In genomic region chr5:110038297-110038997, GRCh38 we compare ENCODE assay signal across 23 cellular contexts.
DNase-seq lines count a peak whose midpoint lies in the region; ATAC-seq and TF ChIP-seq lines count a peak whose summit lies in the region.
"Had no signal": no experiment of that assay in that cellular context is flagged by ENCODE, and none has a peak within 500 bp of the region (broad histone marks: within the 10 kb centered on the region; RNA-seq: fewer than 3 reads in every experiment).

No MANE protein-coding gene starts in this region.

- WGBS in aorta, 2 donors, result 6 to 7% methylated on average over 4 of the region's 4 CpGs

- H3K27ac ChIP-seq in aorta (ENCODE audit: low read depth in 1 of 2, low read length in 2 of 2), result peak overlapping the region in 1 of 2 donors; percentile 84
- H3K27ac ChIP-seq: BLaER1 treated with 17β-estradiol and CSF1 and Interleukin-3, amounts not matched to agents 10 nM and 100 nM; lower lobe of right lung; pancreas; spleen; upper lobe of left lung; WERI-Rb-1 had no signal

- H3K4me3 ChIP-seq in astrocyte of the cerebellum (ENCODE audit: low read depth, low read length) (no peak overlapping the region), fibroblast of the aortic adventitia (ENCODE audit: low read depth, low read length) (no peak overlapping the region), aorta (ENCODE audit: low read length in 2 of 2) (no peak overlapping the region)
- H3K4me3 ChIP-seq: BLaER1 treated with 17β-estradiol and CSF1 and Interleukin-3, amounts not matched to agents 10 nM and 100 nM; lower lobe of right lung; pancreas; spleen; upper lobe of left lung had no signal

- no peaks in the 10 kb centered on the region for H3K27me3 ChIP-seq in aorta (ENCODE audit: control insufficient read depth in 1 of 2, insufficient read depth in 2 of 2, low read length in 1 of 2)
- H3K27me3 ChIP-seq: BLaER1 treated with 17β-estradiol and CSF1 and Interleukin-3, amounts not matched to agents 10 nM and 100 nM; pancreas; spleen; upper lobe of left lung had no signal

- H3K4me1 ChIP-seq in aorta (ENCODE audit: control insufficient read depth in 1 of 2, insufficient read depth in 2 of 2, low read length in 2 of 2), result peaks cover 0 to 7% of the 10 kb centered on the region in 2 donors
- H3K4me1 ChIP-seq: BLaER1 treated with 17β-estradiol and CSF1 and Interleukin-3, amounts not matched to agents 10 nM and 100 nM; lower lobe of right lung; pancreas; spleen; upper lobe of left lung had no signal

- no peaks in the 10 kb centered on the region for H3K36me3 ChIP-seq in aorta (ENCODE audit: control insufficient read depth in 1 of 2, insufficient read depth in 2 of 2, low read length in 1 of 2)
- H3K36me3 ChIP-seq: BLaER1 treated with 17β-estradiol and CSF1 and Interleukin-3, amounts not matched to agents 10 nM and 100 nM; lower lobe of right lung; pancreas; spleen; upper lobe of left lung had no signal

- intact Hi-C loops in aorta (cut with DNase I), result loop anchor here in 1 of 2 donors (5.0 kb wide), 2 partner anchors 41 to 346 kb away; no protein-coding TSS in a partner anchor

- no peak for TF ChIP-seq CTCF in astrocyte of the cerebellum (IDR thresholded peaks at IDR 0.05; ENCODE audit: low read depth, low read length, missing control alignments)
- no peak for TF ChIP-seq CTCF in fibroblast of the aortic adventitia (IDR thresholded peaks at IDR 0.05; ENCODE audit: insufficient read depth, low read length)

- no peaks in the 10 kb centered on the region for H3K9me3 ChIP-seq in aorta (ENCODE audit: control insufficient read depth, low read length)
- H3K9me3 ChIP-seq: pancreas, upper lobe of left lung had no signal

- in situ Hi-C loops in astrocyte of the cerebellum (cut with HindIII; ENCODE audit: low sequenced_read_pairs), result no loop called here

- DNase-seq in M059J (ENCODE audit: low read depth), result peak; percentile 20
- DNase-seq in astrocyte of the cerebellum (ENCODE audit: low read depth), result peak; percentile 69
- DNase-seq in fibroblast of the aortic adventitia (ENCODE audit: low read depth), result peak; percentile 44
- DNase-seq in aorta, result peak in 1 of 2 donors; percentile 49
- DNase-seq: activated CD4-positive, alpha-beta T cell treated with anti-CD3 and anti-CD28 coated beads, Interleukin-2, amount 10 ng/mL, durations not matched to agents 24 days and 14 days; activated naive CD4-positive, alpha-beta T cell treated with Interleukin-2 at 50 U/mL for 16 hours; activated T-cell treated with anti-CD3 and anti-CD28 coated beads, Interleukin-2, amount 50 U/mL, for 4 hours; amniotic stem cell; central memory CD4-positive, alpha-beta T cell; DMS53; GDM1; lower lobe of right lung; NCI-H510A treated with DMSO at 0.1 percent for 48 hours; pancreas; PC-3; spleen; T-helper 2 cell; upper lobe of left lung; WERI-Rb-1 had no signal

- ATAC-seq in aorta (ENCODE audit: low FRiP score) (peak; percentile 84), GM18502 (IDR thresholded peaks at IDR 0.05; ENCODE audit: poor library complexity, unreplicated experiment) (no peak), HG02840 (IDR thresholded peaks at IDR 0.05; ENCODE audit: low FRiP score, unreplicated experiment) (no peak), HG02852 (IDR thresholded peaks at IDR 0.05; ENCODE audit: unreplicated experiment) (no peak)
- ATAC-seq: activated T-cell treated with anti-CD3 and anti-CD28 coated beads, Interleukin-2, amount 50 U/mL, for 4 hours; lower lobe of right lung; pancreas; PC-3 had no signal
